ENCODE assay signal across 3 cellular contexts in the genomic region with DNA sequence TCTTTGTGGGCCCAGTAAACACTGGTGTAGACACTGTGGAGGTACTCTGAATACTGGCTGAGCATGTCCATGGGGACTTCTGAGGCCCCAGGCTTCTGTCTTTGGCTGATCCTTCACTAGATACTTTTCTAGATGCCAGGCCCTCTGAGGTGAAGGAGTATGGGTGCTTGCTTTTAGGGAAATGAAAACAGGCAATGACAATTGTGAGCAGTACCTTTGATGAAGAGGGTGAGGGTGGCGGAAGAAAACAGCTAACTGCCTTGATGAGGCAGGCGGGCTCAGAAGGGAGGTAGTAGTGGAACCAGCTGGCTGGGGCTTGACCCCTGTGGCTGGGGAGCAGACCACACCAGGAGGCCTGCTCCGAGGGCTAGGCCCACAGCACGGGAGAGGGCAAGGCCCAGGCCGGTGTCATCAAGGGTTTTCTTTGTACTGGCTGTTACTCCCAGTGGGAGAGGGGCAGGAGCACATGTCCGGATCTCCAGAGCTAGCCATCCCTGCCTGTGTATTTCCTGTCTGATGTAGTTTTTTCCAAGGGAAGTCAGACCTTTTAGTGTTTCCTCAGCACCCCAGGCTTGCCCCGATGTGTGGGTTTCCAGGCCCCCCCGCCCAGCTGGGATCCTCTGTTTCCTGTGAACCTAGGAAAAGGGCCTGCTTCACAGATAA.
TF ChIP-seq lines count a peak whose summit lies in the region.

No MANE protein-coding gene starts in this region.

TF ChIP-seq in SK-N-SH, 30 proteins besides CTCF, POLR2A, EP300 and RAD21 (continued from another document):
- TF ChIP-seq, protein P1, sequence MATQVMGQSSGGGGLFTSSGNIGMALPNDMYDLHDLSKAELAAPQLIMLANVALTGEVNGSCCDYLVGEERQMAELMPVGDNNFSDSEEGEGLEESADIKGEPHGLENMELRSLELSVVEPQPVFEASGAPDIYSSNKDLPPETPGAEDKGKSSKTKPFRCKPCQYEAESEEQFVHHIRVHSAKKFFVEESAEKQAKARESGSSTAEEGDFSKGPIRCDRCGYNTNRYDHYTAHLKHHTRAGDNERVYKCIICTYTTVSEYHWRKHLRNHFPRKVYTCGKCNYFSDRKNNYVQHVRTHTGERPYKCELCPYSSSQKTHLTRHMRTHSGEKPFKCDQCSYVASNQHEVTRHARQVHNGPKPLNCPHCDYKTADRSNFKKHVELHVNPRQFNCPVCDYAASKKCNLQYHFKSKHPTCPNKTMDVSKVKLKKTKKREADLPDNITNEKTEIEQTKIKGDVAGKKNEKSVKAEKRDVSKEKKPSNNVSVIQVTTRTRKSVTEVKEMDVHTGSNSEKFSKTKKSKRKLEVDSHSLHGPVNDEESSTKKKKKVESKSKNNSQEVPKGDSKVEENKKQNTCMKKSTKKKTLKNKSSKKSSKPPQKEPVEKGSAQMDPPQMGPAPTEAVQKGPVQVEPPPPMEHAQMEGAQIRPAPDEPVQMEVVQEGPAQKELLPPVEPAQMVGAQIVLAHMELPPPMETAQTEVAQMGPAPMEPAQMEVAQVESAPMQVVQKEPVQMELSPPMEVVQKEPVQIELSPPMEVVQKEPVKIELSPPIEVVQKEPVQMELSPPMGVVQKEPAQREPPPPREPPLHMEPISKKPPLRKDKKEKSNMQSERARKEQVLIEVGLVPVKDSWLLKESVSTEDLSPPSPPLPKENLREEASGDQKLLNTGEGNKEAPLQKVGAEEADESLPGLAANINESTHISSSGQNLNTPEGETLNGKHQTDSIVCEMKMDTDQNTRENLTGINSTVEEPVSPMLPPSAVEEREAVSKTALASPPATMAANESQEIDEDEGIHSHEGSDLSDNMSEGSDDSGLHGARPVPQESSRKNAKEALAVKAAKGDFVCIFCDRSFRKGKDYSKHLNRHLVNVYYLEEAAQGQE (IDR thresholded peaks at IDR 0.05; ENCODE audit: low read depth, low read length), result no peak
- TF ChIP-seq TEAD4 (IDR thresholded peaks at IDR 0.05; ENCODE audit: borderline replicate concordance, insufficient read depth) (no peak), SIN3A (IDR thresholded peaks at IDR 0.05; ENCODE audit: borderline replicate concordance, low read depth, low read length) (no peak), TAF1 (IDR thresholded peaks at IDR 0.05; ENCODE audit: borderline replicate concordance, low read depth, low read length) (no peak)
- TF ChIP-seq, protein P2, sequence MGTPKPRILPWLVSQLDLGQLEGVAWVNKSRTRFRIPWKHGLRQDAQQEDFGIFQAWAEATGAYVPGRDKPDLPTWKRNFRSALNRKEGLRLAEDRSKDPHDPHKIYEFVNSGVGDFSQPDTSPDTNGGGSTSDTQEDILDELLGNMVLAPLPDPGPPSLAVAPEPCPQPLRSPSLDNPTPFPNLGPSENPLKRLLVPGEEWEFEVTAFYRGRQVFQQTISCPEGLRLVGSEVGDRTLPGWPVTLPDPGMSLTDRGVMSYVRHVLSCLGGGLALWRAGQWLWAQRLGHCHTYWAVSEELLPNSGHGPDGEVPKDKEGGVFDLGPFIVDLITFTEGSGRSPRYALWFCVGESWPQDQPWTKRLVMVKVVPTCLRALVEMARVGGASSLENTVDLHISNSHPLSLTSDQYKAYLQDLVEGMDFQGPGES (IDR thresholded peaks at IDR 0.05; ENCODE audit: low read depth, low read length), result no peak

TF ChIP-seq in SK-N-SH treated with all-trans-retinoic acid at 6 μM for 48 hours, 23 proteins besides CTCF, POLR2A, EP300 and RAD21 (continued from another document):
- TF ChIP-seq, protein P3, sequence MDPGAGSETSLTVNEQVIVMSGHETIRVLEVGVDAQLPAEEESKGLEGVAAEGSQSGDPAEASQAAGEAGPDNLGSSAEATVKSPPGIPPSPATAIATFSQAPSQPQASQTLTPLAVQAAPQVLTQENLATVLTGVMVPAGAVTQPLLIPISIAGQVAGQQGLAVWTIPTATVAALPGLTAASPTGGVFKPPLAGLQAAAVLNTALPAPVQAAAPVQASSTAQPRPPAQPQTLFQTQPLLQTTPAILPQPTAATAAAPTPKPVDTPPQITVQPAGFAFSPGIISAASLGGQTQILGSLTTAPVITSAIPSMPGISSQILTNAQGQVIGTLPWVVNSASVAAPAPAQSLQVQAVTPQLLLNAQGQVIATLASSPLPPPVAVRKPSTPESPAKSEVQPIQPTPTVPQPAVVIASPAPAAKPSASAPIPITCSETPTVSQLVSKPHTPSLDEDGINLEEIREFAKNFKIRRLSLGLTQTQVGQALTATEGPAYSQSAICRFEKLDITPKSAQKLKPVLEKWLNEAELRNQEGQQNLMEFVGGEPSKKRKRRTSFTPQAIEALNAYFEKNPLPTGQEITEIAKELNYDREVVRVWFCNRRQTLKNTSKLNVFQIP (CRISPR knock-in tag; IDR thresholded peaks at IDR 0.05; ENCODE audit: borderline replicate concordance, low read depth), result no peak
- TF ChIP-seq ZFP30 (CRISPR knock-in tag; IDR thresholded peaks at IDR 0.05) (no peak), ARNTL (CRISPR knock-in tag; IDR thresholded peaks at IDR 0.05; ENCODE audit: borderline replicate concordance, low read depth) (no peak), TOX (CRISPR knock-in tag; IDR thresholded peaks at IDR 0.05; ENCODE audit: borderline replicate concordance) (no peak)

TF ChIP-seq in K562, 482 proteins besides CTCF, POLR2A, EP300 and RAD21 (continued from another document):
- TF ChIP-seq, protein P4, sequence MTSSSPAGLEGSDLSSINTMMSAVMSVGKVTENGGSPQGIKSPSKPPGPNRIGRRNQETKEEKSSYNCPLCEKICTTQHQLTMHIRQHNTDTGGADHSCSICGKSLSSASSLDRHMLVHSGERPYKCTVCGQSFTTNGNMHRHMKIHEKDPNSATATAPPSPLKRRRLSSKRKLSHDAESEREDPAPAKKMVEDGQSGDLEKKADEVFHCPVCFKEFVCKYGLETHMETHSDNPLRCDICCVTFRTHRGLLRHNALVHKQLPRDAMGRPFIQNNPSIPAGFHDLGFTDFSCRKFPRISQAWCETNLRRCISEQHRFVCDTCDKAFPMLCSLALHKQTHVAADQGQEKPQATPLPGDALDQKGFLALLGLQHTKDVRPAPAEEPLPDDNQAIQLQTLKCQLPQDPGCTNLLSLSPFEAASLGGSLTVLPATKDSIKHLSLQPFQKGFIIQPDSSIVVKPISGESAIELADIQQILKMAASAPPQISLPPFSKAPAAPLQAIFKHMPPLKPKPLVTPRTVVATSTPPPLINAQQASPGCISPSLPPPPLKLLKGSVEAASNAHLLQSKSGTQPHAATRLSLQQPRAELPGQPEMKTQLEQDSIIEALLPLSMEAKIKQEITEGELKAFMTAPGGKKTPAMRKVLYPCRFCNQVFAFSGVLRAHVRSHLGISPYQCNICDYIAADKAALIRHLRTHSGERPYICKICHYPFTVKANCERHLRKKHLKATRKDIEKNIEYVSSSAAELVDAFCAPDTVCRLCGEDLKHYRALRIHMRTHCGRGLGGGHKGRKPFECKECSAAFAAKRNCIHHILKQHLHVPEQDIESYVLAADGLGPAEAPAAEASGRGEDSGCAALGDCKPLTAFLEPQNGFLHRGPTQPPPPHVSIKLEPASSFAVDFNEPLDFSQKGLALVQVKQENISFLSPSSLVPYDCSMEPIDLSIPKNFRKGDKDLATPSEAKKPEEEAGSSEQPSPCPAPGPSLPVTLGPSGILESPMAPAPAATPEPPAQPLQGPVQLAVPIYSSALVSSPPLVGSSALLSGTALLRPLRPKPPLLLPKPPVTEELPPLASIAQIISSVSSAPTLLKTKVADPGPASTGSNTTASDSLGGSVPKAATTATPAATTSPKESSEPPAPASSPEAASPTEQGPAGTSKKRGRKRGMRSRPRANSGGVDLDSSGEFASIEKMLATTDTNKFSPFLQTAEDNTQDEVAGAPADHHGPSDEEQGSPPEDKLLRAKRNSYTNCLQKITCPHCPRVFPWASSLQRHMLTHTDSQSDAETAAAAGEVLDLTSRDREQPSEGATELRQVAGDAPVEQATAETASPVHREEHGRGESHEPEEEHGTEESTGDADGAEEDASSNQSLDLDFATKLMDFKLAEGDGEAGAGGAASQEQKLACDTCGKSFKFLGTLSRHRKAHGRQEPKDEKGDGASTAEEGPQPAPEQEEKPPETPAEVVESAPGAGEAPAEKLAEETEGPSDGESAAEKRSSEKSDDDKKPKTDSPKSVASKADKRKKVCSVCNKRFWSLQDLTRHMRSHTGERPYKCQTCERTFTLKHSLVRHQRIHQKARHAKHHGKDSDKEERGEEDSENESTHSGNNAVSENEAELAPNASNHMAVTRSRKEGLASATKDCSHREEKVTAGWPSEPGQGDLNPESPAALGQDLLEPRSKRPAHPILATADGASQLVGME (CRISPR knock-in tag; IDR thresholded peaks at IDR 0.05), result no peak
- TF ChIP-seq, protein P5, sequence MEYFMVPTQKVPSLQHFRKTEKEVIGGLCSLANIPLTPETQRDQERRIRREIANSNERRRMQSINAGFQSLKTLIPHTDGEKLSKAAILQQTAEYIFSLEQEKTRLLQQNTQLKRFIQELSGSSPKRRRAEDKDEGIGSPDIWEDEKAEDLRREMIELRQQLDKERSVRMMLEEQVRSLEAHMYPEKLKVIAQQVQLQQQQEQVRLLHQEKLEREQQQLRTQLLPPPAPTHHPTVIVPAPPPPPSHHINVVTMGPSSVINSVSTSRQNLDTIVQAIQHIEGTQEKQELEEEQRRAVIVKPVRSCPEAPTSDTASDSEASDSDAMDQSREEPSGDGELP (CRISPR knock-in tag; IDR thresholded peaks at IDR 0.05; ENCODE audit: borderline replicate concordance), result peak; percentile 93
- no peak for TF ChIP-seq ZNF263 (CRISPR knock-in tag; IDR thresholded peaks at IDR 0.05; ENCODE audit: borderline replicate concordance)
- peak; percentile 30; the same call in 1 of the 2 replicates for TF ChIP-seq CBFA2T3 (IDR thresholded peaks at IDR 0.05)
- no peak for TF ChIP-seq CCNT2 (IDR thresholded peaks at IDR 0.05; ENCODE audit: borderline replicate concordance, extremely low read depth, insufficient read length, low read depth, low read length)
- no peak for TF ChIP-seq ZNF175 (CRISPR knock-in tag; IDR thresholded peaks at IDR 0.05; ENCODE audit: low read depth)
- no peak for TF ChIP-seq FUS (optimal IDR thresholded peaks at IDR 0.05; ENCODE audit: low read depth, low read length)
- TF ChIP-seq ZEB2 (IDR thresholded peaks at IDR 0.05), result no peak
- no peak for TF ChIP-seq OTX1 (CRISPR knock-in tag; IDR thresholded peaks at IDR 0.05)
- TF ChIP-seq NR2C2 (CRISPR knock-in tag; IDR thresholded peaks at IDR 0.05), result no peak
- no peak for TF ChIP-seq NR2C2 (tag; IDR thresholded peaks at IDR 0.05)
- TF ChIP-seq CBFB (CRISPR knock-in tag; IDR thresholded peaks at IDR 0.05), result no peak
- TF ChIP-seq PRPF4 (IDR thresholded peaks at IDR 0.05; ENCODE audit: insufficient read depth, low read depth, low read length, poor library complexity, severe bottlenecking), result no peak
- TF ChIP-seq MAFK (IDR thresholded peaks at IDR 0.05; ENCODE audit: low read length), result no peak
- no peak for TF ChIP-seq ASH1L (IDR thresholded peaks at IDR 0.05; ENCODE audit: borderline replicate concordance, low read depth, partially characterized antibody)
- peak; percentile 36 for TF ChIP-seq DACH1 (IDR thresholded peaks at IDR 0.05; ENCODE audit: partially characterized antibody)
- no peak for TF ChIP-seq JUN (IDR thresholded peaks at IDR 0.05; ENCODE audit: borderline replicate concordance, low read depth, low read length)
- no peak for TF ChIP-seq JUN (CRISPR knock-in tag; IDR thresholded peaks at IDR 0.05; ENCODE audit: borderline replicate concordance)
- TF ChIP-seq, protein P6, sequence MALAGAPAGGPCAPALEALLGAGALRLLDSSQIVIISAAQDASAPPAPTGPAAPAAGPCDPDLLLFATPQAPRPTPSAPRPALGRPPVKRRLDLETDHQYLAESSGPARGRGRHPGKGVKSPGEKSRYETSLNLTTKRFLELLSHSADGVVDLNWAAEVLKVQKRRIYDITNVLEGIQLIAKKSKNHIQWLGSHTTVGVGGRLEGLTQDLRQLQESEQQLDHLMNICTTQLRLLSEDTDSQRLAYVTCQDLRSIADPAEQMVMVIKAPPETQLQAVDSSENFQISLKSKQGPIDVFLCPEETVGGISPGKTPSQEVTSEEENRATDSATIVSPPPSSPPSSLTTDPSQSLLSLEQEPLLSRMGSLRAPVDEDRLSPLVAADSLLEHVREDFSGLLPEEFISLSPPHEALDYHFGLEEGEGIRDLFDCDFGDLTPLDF (CRISPR knock-in tag; IDR thresholded peaks at IDR 0.05), result no peak
- TF ChIP-seq, protein P7, sequence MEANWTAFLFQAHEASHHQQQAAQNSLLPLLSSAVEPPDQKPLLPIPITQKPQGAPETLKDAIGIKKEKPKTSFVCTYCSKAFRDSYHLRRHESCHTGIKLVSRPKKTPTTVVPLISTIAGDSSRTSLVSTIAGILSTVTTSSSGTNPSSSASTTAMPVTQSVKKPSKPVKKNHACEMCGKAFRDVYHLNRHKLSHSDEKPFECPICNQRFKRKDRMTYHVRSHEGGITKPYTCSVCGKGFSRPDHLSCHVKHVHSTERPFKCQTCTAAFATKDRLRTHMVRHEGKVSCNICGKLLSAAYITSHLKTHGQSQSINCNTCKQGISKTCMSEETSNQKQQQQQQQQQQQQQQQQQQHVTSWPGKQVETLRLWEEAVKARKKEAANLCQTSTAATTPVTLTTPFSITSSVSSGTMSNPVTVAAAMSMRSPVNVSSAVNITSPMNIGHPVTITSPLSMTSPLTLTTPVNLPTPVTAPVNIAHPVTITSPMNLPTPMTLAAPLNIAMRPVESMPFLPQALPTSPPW (CRISPR knock-in tag; IDR thresholded peaks at IDR 0.05), result peak; percentile 34; the same call in 1 of the 2 replicates
- TF ChIP-seq HMG20B (CRISPR knock-in tag; IDR thresholded peaks at IDR 0.05), result no peak
